ENCODE assay signal across 12 cellular contexts in the genomic region with DNA sequence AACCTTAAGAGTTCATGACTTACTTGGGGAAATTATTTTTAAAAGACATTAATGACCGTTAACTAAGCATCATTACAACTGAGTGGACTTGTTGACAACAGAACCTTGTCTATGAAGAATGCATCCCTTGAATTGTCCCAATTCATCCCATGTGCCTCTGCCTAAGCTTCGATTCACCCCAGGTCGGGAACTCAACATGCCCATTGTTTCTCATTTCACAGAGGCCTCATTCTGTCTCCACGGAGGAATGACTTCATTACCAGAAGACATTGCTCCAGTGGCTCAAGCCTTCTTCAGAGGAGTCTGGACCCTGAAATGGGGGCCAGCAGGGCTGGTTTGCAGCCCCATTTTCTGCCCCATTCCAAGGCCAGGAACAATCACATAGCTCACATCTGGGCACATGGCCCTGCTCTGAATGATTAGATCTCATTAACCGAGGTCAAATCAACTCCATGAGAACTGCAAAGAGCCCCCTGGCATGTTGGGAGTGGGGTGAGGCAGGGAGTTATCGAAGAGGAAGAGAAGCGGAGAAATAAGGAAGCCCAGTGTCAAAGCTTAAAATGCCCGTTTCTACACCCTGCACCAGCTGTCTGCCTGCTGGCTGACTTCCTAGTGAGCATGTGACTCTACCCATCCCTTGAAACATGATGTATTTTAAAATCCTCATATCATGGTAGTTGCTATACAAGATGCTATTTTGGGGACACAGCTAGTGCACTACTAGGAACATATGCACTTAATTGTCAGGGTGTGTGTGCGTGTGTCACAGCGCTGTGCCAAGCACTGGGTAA.
DNase-seq lines count a peak whose midpoint lies in the region; ATAC-seq and TF ChIP-seq lines count a peak whose summit lies in the region.
"Had no signal": no experiment of that assay in that cellular context is flagged by ENCODE, and none has a peak within 500 bp of the region (broad histone marks: within the 10 kb centered on the region; RNA-seq: fewer than 3 reads in every experiment).

No MANE protein-coding gene starts in this region.

- peak; percentile 11 for DNase-seq in GF-D8 (lab: John Stamatoyannopoulos, UW)
- peak; percentile 50 for DNase-seq in UCSD-AML1 (lab: John Stamatoyannopoulos, UW; ENCODE audit: unreplicated experiment)
- DNase-seq in gastrocnemius medialis, result peak in 1 of 2 donors; percentile 43
- no peak for DNase-seq in 8988T
- no peak for DNase-seq in HAP-1 (ENCODE audit: low spot score in 2 of 2)
- DNase-seq in T-helper 1 cell, result no peak
- no peak for DNase-seq in HuH-7.5 (ENCODE audit: low spot score)
- DNase-seq: activated naive CD4-positive, alpha-beta T cell treated with anti-CD3 and anti-CD28 coated beads for 36 hours; effector memory CD4-positive, alpha-beta T cell; NCI-H748 treated with DMSO at 0.1 percent for 48 hours had no signal

- H3K9me3 ChIP-seq in gastrocnemius medialis (no peaks in the 10 kb centered on the region), HAP-1 (no peaks in the 10 kb centered on the region; the same call in 1 of the 2 replicates)

- no peak for TF ChIP-seq CTCF in gastrocnemius medialis (IDR thresholded peaks at IDR 0.05 in 4 of 5, conservative IDR thresholded peaks at IDR 0.05 in 1 of 5)

- H3K27ac ChIP-seq in layer of hippocampus (ENCODE audit: low read depth, low read length), result peak overlapping the region; percentile 15
- H3K27ac ChIP-seq in gastrocnemius medialis, result no peak overlapping the region
- H3K27ac ChIP-seq: KMS-11 had no signal

- in situ Hi-C loops in gastrocnemius medialis (cut with MboI; ENCODE audit: low sequenced_read_pairs in 4 of 4) (no loop called here), HAP-1 (cut with MboI; ENCODE audit: low sequenced_read_pairs) (no loop called here)

- H3K27me3 ChIP-seq in layer of hippocampus (ENCODE audit: control insufficient read depth, insufficient read depth, low read length) (no peaks in the 10 kb centered on the region), gastrocnemius medialis (no peaks in the 10 kb centered on the region), HAP-1 (ENCODE audit: low read depth) (no peaks in the 10 kb centered on the region)

- H3K4me1 ChIP-seq in gastrocnemius medialis (peaks cover 16 to 26% of the 10 kb centered on the region in 2 donors), HAP-1 (peaks cover 8% of the 10 kb centered on the region)

- peak; percentile 25 to 54 for ATAC-seq in gastrocnemius medialis

- H3K4me3 ChIP-seq in gastrocnemius medialis, result no peak overlapping the region
- H3K4me3 ChIP-seq in HAP-1, result no peak overlapping the region

- intact Hi-C loops in gastrocnemius medialis (cut with DNase I; ENCODE audit: low total_unique reads), result loop anchor here (10.0 kb wide), 1 partner anchor 217 kb away; a partner anchor contains a TSS

- no peak for TF ChIP-seq POLR2A in gastrocnemius medialis (IDR thresholded peaks at IDR 0.05)

- H3K36me3 ChIP-seq in gastrocnemius medialis (no peaks in the 10 kb centered on the region), HAP-1 (replicated peaks) (no peaks in the 10 kb centered on the region)

Comparison
In these comparisons a context has a peak if more than half of its experiments do, and no peak if none do; other contexts are left out.
1. DNase-seq: peak in GF-D8 (single experiment) and UCSD-AML1 (single experiment); none in 8988T (single experiment), HAP-1 (0 of 2), T-helper 1 cell (0 of 5) and HuH-7.5 (single experiment).